In the genomic region with DNA sequence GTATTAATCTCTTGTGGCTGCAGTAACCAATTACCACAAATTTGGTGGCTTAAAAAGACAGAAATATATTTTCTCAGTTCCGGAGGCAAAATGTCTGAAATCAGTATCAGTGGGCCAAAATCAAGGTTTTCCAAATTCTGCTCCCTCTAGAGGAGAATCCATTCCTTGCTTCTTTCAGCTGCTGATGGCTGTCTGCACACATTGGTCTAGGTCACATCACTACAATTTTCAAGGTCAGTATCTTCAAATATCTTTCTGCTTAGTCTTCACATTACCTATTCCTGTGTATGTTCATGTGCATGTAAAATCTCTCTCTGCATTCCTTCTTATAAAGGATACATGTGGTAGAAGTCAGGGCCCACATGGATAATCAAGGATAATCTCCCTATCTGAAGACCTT, we compare ENCODE assay signal across 21 cellular contexts.
DNase-seq lines count a peak whose midpoint lies in the region; ATAC-seq, FAIRE-seq and TF ChIP-seq lines count a peak whose summit lies in the region.
"Had no signal": no experiment of that assay in that cellular context is flagged by ENCODE, and none has a peak within 500 bp of the region (broad histone marks: within the 10 kb centered on the region; RNA-seq: fewer than 3 reads in every experiment).

No MANE protein-coding gene starts in this region.

- no peak for ATAC-seq in omental fat pad (ENCODE audit: low FRiP score)

- TF ChIP-seq EP300 in tibial nerve (IDR thresholded peaks at IDR 0.05), result no peak

- no peak overlapping the region for H3K4me3 Mint-ChIP-seq in astrocyte (ENCODE audit: unreplicated experiment)
- H3K4me3 Mint-ChIP-seq: CD14-positive monocyte had no signal

- FAIRE-seq in astrocyte (lab: Jason Lieb, UNC), result no peak

- no peaks in the 10 kb centered on the region for H3K9me3 Mint-ChIP-seq in astrocyte (ENCODE audit: unreplicated experiment)

- DNase-seq in ELF-1 (ENCODE audit: low read depth, low spot score), result peak; percentile 9
- no peak for DNase-seq in LNCaP clone FGC (ENCODE audit: low read depth)
- DNase-seq in astrocyte (ENCODE audit: low read depth), result no peak
- DNase-seq in kidney epithelial cell (ENCODE audit: low read depth), result no peak
- DNase-seq in NCI-H2029 treated with DMSO at 0.1 percent for 48 hours (lab: John Stamatoyannopoulos, UW), result no peak
- DNase-seq in omental fat pad (ENCODE audit: low spot score), result no peak
- DNase-seq in HUDEP-2 (lab: John Stamatoyannopoulos, UW; ENCODE audit: unreplicated experiment in 76 of 76), result no peak
- no peak for DNase-seq in tibial nerve (ENCODE audit: low spot score in 2 of 2)
- DNase-seq: colonic mucosa; glutamatergic neuron; KBM-7; kidney glomerular epithelial cell; NCI-H1436 treated with DMSO at 0.1 percent for 48 hours; occipital lobe; Peyer's patch; stimulated activated CD4-positive, alpha-beta T cell treated with anti-CD3 and anti-CD28 coated beads, Interleukin-4, amount 100 ng/mL, for 4 hours; T-helper 1 cell had no signal

- TF ChIP-seq POLR2A in tibial nerve (IDR thresholded peaks at IDR 0.05), result no peak

- H3K9me3 ChIP-seq in astrocyte (ENCODE audit: insufficient read depth, low read depth, low read length), result no peaks in the 10 kb centered on the region
- peaks cover 0 to 2% (median 0%) of the 10 kb centered on the region in 4 donors for H3K9me3 ChIP-seq in tibial nerve
- H3K9me3 ChIP-seq: colonic mucosa, Peyer's patch, thoracic aorta had no signal

- H3K4me1 ChIP-seq in astrocyte (ENCODE audit: insufficient read depth, low read length), result no peaks in the 10 kb centered on the region
- H3K4me1 ChIP-seq in tibial nerve, result no peaks in the 10 kb centered on the region
- H3K4me1 ChIP-seq: colonic mucosa, Peyer's patch had no signal

- 77 to 84% methylated on average over 1 of the region's 1 CpG for WGBS in tibial nerve, 2 donors

- no peaks in the 10 kb centered on the region for H3K36me3 Mint-ChIP-seq in astrocyte (ENCODE audit: low read depth, unreplicated experiment)
- H3K36me3 Mint-ChIP-seq: CD14-positive monocyte had no signal

- H3K27me3 ChIP-seq in astrocyte (ENCODE audit: insufficient read depth, low read length) (no peaks in the 10 kb centered on the region), kidney epithelial cell (ENCODE audit: control insufficient read depth, insufficient read depth, low read length) (no peaks in the 10 kb centered on the region), tibial nerve (no peaks in the 10 kb centered on the region)
- H3K27me3 ChIP-seq: colonic mucosa, Peyer's patch had no signal

- no peaks in the 10 kb centered on the region for H4K20me1 ChIP-seq in astrocyte (ENCODE audit: insufficient read depth, low read length)

- no peak overlapping the region for H2AFZ ChIP-seq in astrocyte (ENCODE audit: low read depth, low read length)

- H3K36me3 ChIP-seq in astrocyte (ENCODE audit: insufficient read depth, low read length) (peaks cover 2% of the 10 kb centered on the region), kidney epithelial cell (ENCODE audit: control insufficient read depth, insufficient read depth, low read length) (no peaks in the 10 kb centered on the region), tibial nerve (no peaks in the 10 kb centered on the region)
- H3K36me3 ChIP-seq: colonic mucosa, Peyer's patch, thoracic aorta had no signal

- H3K4me3 ChIP-seq in LNCaP clone FGC (ENCODE audit: low read depth, low read length) (no peak overlapping the region), astrocyte (ENCODE audit: insufficient read depth, low read depth, low read length) (no peak overlapping the region), kidney epithelial cell (ENCODE audit: low read depth, low read length) (no peak overlapping the region), tibial nerve (no peak overlapping the region)
- H3K4me3 ChIP-seq: colonic mucosa, Peyer's patch, thoracic aorta had no signal

- H3K27me3 Mint-ChIP-seq in astrocyte (ENCODE audit: low read depth, unreplicated experiment), result no peaks in the 10 kb centered on the region

- peaks cover 1% of the 10 kb centered on the region for H3K4me1 Mint-ChIP-seq in astrocyte (ENCODE audit: low read depth, unreplicated experiment)
- H3K4me1 Mint-ChIP-seq: CD14-positive monocyte had no signal

- no peaks in the 10 kb centered on the region for H3K79me2 ChIP-seq in astrocyte (ENCODE audit: insufficient read depth, low read length)

- 0 out of 2 replicates have a peak, but pooled peaks have one; percentile 14 for TF ChIP-seq CTCF in LNCaP clone FGC (IDR thresholded peaks at IDR 0.05; ENCODE audit: control insufficient read depth, extremely low read depth, insufficient read depth)
- TF ChIP-seq CTCF in astrocyte (IDR thresholded peaks at IDR 0.05; ENCODE audit: insufficient read depth, low read depth, low read length), result peak; percentile 28
- peak; percentile 9 for TF ChIP-seq CTCF in kidney epithelial cell (IDR thresholded peaks at IDR 0.05; ENCODE audit: insufficient read depth, low read length, poor library complexity, severe bottlenecking)
- no peak for TF ChIP-seq CTCF in omental fat pad (IDR thresholded peaks at IDR 0.05)
- TF ChIP-seq CTCF in tibial nerve (IDR thresholded peaks at IDR 0.05), result no peak

- H3K4me2 ChIP-seq in astrocyte (ENCODE audit: low read length), result no peak overlapping the region

- no peak overlapping the region for H3K27ac Mint-ChIP-seq in astrocyte (ENCODE audit: unreplicated experiment)
- H3K27ac Mint-ChIP-seq: activated T-helper 2 cell treated with anti-CD3 and anti-CD28 coated beads, Interferon-gamma antibody, Interleukin-2, Interleukin-4, amounts not matched to agents 10 μg/mL and 5 μg/mL and 100 μg/mL, durations not matched to agents 14 hours and 24 hours and 36 hours; CD14-positive monocyte had no signal

- no peak overlapping the region for H3K9ac ChIP-seq in astrocyte (ENCODE audit: low read length)

- H3K27ac ChIP-seq in astrocyte (ENCODE audit: low read depth, low read length) (no peak overlapping the region), tibial nerve (no peak overlapping the region)
- H3K27ac ChIP-seq: colonic mucosa, epithelial cell of prostate, Peyer's patch, thoracic aorta had no signal

Comparison
In these comparisons a context has a peak if more than half of its experiments do, and no peak if none do; other contexts are left out.
1. CTCF ChIP-seq: peak in LNCaP clone FGC (single experiment), astrocyte (single experiment) and kidney epithelial cell (single experiment); none in omental fat pad (0 of 3) and tibial nerve (0 of 5).